ENCODE assay signal across 1 cellular context in the genomic region with DNA sequence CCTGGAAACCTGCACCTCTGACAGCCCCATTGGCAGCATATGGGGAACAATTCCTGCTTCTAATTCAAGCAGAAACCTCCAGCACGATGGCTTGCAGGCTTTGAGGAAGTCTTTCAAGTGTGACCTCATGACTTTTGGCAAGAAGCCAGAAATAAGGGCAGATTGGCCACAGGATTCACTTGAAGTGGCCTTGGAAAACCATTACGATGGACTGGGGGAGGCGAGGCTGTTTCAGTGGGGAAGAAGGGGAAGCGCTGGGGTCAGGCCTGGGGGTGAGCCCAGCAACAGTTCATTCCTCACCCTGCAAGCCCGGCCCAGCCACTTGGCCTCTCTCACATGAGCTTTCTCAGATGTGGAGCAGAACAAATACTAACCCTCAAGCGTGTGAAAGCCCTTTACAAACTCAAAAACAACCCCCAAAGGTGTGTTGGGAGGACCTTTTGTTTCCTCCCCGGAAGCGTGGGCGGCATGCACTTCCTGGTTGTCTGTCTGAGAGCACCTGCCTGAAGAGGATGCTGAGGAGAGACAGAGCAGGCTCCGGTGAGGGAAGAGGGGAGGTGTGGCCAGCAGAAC.
TF ChIP-seq lines count a peak whose summit lies in the region.

No MANE protein-coding gene starts in this region.

TF ChIP-seq in endothelial cell of umbilical vein, 7 proteins besides CTCF, POLR2A, EP300 and RAD21 (continued from another document):
- TF ChIP-seq, protein P1, sequence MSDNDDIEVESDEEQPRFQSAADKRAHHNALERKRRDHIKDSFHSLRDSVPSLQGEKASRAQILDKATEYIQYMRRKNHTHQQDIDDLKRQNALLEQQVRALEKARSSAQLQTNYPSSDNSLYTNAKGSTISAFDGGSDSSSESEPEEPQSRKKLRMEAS (IDR thresholded peaks at IDR 0.05; ENCODE audit: insufficient read depth, insufficient read length), result no peak
- TF ChIP-seq EZH2 (IDR thresholded peaks at IDR 0.05; ENCODE audit: borderline replicate concordance, low read depth, low read length, severe bottlenecking), result no peak
- no peak for TF ChIP-seq MYC (IDR thresholded peaks at IDR 0.05; ENCODE audit: low read depth, low read length)
- peak; percentile 42 for TF ChIP-seq JUN (IDR thresholded peaks at IDR 0.05; ENCODE audit: borderline replicate concordance, insufficient read depth, insufficient read length, low read depth)
